27 cellular contexts compared by ENCODE assay signal in genomic region chr15:41746802-41747201, GRCh38. TPM values are rescaled to one million over a fixed set of nuclear protein-coding genes. Genes with fewer than 3 reads are reported as not detected.
DNase-seq lines count a peak whose midpoint lies in the region; ATAC-seq, FAIRE-seq and TF ChIP-seq lines count a peak whose summit lies in the region.
"Had no signal": no experiment of that assay in that cellular context is flagged by ENCODE, and none has a peak within 500 bp of the region (broad histone marks: within the 10 kb centered on the region; RNA-seq: fewer than 3 reads in every experiment).

No MANE protein-coding gene starts in this region.

- no peak overlapping the region for H3K4ac ChIP-seq in IMR-90 (ENCODE audit: low read depth, low read length)

- no peak overlapping the region for H3K4me2 ChIP-seq in IMR-90 (ENCODE audit: low read depth, low read length)
- H3K4me2 ChIP-seq: GM23338, PC-9 had no signal

- peaks cover 18 to 20% of the 10 kb centered on the region in 2 experiments; a peak in 3 of 4 replicates for H3K79me1 ChIP-seq in IMR-90 (ENCODE audit: low read depth in 1 of 2, low read length in 2 of 2)

- H3K27ac ChIP-seq in IMR-90 (ENCODE audit: insufficient read depth, low read length) (no peak overlapping the region), kidney (ENCODE audit: low read depth in 2 of 2, low read length in 2 of 2) (no peak overlapping the region), right lobe of liver (no peak overlapping the region)
- H3K27ac ChIP-seq: esophagus muscularis mucosa, heart left ventricle, lower lobe of right lung, PC-9, right atrium auricular region, SJSA1, testis had no signal

- ATAC-seq in IMR-90 (ENCODE audit: low read depth) (no peak), GM18502 (IDR thresholded peaks at IDR 0.05; ENCODE audit: poor library complexity, unreplicated experiment) (no peak), right lobe of liver (no peak)
- ATAC-seq: GM23338, heart left ventricle, lower lobe of right lung had no signal

- DNase-seq in AG20443 (ENCODE audit: low spot score): peak; percentile 13
- DNase-seq in IMR-90: peak; percentile 23
- peak; percentile 52 for DNase-seq in bronchial epithelial cell (ENCODE audit: low read depth)
- DNase-seq in kidney: no peak
- no peak for DNase-seq in right lobe of liver
- no peak for DNase-seq in NCI-H1417 (lab: John Stamatoyannopoulos, UW)
- DNase-seq: activated CD4-positive, alpha-beta memory T cell treated with anti-CD3 and anti-CD28 coated beads, Interleukin-2, amount 10 ng/mL, durations not matched to agents 7 days and 5 days; activated CD4-positive, CD25-positive, alpha-beta regulatory T cell; activated naive CD4-positive, alpha-beta T cell treated with anti-CD3 and anti-CD28 coated beads, Interleukin-2, amount 50 U/mL, for 16 hours; activated T-cell treated with anti-CD3 and anti-CD28 coated beads, Interleukin-2, amount 50 U/mL, for 24 hours; dorsolateral prefrontal cortex; heart left ventricle; immature natural killer cell; Kasumi-1; lower lobe of right lung; NCI-H146; NCI-H748 treated with DMSO at 0.1 percent for 48 hours; stimulated activated CD4-positive, alpha-beta T cell treated with anti-CD3 and anti-CD28 coated beads, Interleukin-15, amount 100 ng/mL, for 24 hours; T-helper 9 cell; testis had no signal

- TF ChIP-seq POLR2A in IMR-90 (IDR thresholded peaks at IDR 0.05; ENCODE audit: low read depth, low read length): no peak
- TF ChIP-seq POLR2A in right lobe of liver (IDR thresholded peaks at IDR 0.05): no peak

- TF ChIP-seq CTCF in IMR-90 (conservative IDR thresholded peaks at IDR 0.05; ENCODE audit: low read depth, low read length) (no peak), bronchial epithelial cell (IDR thresholded peaks at IDR 0.05; ENCODE audit: insufficient read depth, low read length, severe bottlenecking) (no peak), kidney (IDR thresholded peaks at IDR 0.05; ENCODE audit: borderline replicate concordance, extremely low read depth, insufficient read depth) (no peak), right lobe of liver (IDR thresholded peaks at IDR 0.05) (no peak)

- H3K18ac ChIP-seq in IMR-90 (ENCODE audit: low read depth, low read length): no peak overlapping the region

- H3K9me1 ChIP-seq in IMR-90 (ENCODE audit: insufficient read depth, low read length): peaks cover 5% of the 10 kb centered on the region

- H4K5ac ChIP-seq in IMR-90 (ENCODE audit: low read depth, low read length): no peak overlapping the region

- intact Hi-C loops in IMR-90 (cut with micrococcal nuclease) (loop anchor here (10.0 kb wide), 1 partner anchor 192 kb away; the partner anchor contains the start of gene TYRO3), kidney (cut with DNase I) (no loop called here), right lobe of liver (cut with DNase I) (no loop called here)

- H3K23ac ChIP-seq in IMR-90 (ENCODE audit: low read depth, low read length): no peak overlapping the region

- no CpG with 5 or more reads among the region's 1 CpG for WGBS in IMR-90 (ENCODE audit: extremely low coverage in 2 of 2, insufficient read length in 1 of 2), 2 experiments
- 90% methylated on average over 1 of the region's 1 CpG for WGBS in right lobe of liver (ENCODE audit: insufficient coverage, low coverage, low lambda C conversion rate, missing lambda C conversion rate)

- CTCF ChIA-PET in IMR-90 (lab: Yijun Ruan, JAX): no interaction called here

- no peak overlapping the region for H2AK5ac ChIP-seq in IMR-90 (ENCODE audit: low read depth, low read length)

- H4K8ac ChIP-seq in IMR-90 (ENCODE audit: low read depth in 2 of 2, low read length in 2 of 2): no peak overlapping the region

- H4K91ac ChIP-seq in IMR-90 (ENCODE audit: insufficient read depth, low read depth, low read length): no peak overlapping the region

- H3K4me1 ChIP-seq in IMR-90 (ENCODE audit: control insufficient read depth, insufficient read depth, low read length) (no peaks in the 10 kb centered on the region), kidney (ENCODE audit: control insufficient read depth in 1 of 2, insufficient read depth in 1 of 2, low read depth in 1 of 2, low read length in 2 of 2) (no peaks in the 10 kb centered on the region), right lobe of liver (no peaks in the 10 kb centered on the region)
- H3K4me1 ChIP-seq: esophagus muscularis mucosa, heart left ventricle, lower lobe of right lung, right atrium auricular region, SJSA1, testis had no signal

- H3K27me3 ChIP-seq in IMR-90 (ENCODE audit: control insufficient read depth, insufficient read depth, low read length) (no peaks in the 10 kb centered on the region), bronchial epithelial cell (ENCODE audit: control insufficient read depth, insufficient read depth, low read length) (no peaks in the 10 kb centered on the region), right lobe of liver (no peaks in the 10 kb centered on the region)
- H3K27me3 ChIP-seq: dorsolateral prefrontal cortex, esophagus muscularis mucosa, heart left ventricle, right atrium auricular region, SJSA1, testis had no signal

- dilution Hi-C loops in IMR-90 (cut with HindIII; ENCODE audit: low sequenced_read_pairs, unreplicated experiment): no loop called here

- no peak overlapping the region for H3K9ac ChIP-seq in IMR-90 (ENCODE audit: low read depth, low read length)
- no peak overlapping the region for H3K9ac ChIP-seq in kidney (ENCODE audit: low read length in 2 of 2)

- BruUV-seq in IMR-90 (replicated peaks; lab: Mats Ljungman, UMichigan): no TSS peak

- H3K14ac ChIP-seq in IMR-90 (replicated peaks; ENCODE audit: low read depth, low read length): no peak overlapping the region

- H2BK15ac ChIP-seq in IMR-90 (ENCODE audit: low read depth, low read length): no peak overlapping the region

- no peak overlapping the region for H2AFZ ChIP-seq in IMR-90 (replicated peaks; ENCODE audit: low read length, poor library complexity)
- H2AFZ ChIP-seq: GM23338, PC-9 had no signal

- H4K20me1 ChIP-seq in IMR-90 (ENCODE audit: insufficient read depth, low read length): no peaks in the 10 kb centered on the region

- H3K9me3 ChIP-seq in IMR-90 (ENCODE audit: control insufficient read depth, insufficient read depth, low read length) (no peaks in the 10 kb centered on the region), kidney (ENCODE audit: control insufficient read depth in 1 of 2, low read length in 2 of 2) (no peaks in the 10 kb centered on the region), right lobe of liver (no peaks in the 10 kb centered on the region)
- H3K9me3 ChIP-seq: esophagus muscularis mucosa, heart left ventricle, lower lobe of right lung, right atrium auricular region, SJSA1, testis had no signal

- peaks cover 23% of the 10 kb centered on the region for H3K36me3 ChIP-seq in IMR-90 (ENCODE audit: control insufficient read depth, insufficient read depth, low read length)
- peaks cover 5% of the 10 kb centered on the region for H3K36me3 ChIP-seq in bronchial epithelial cell (ENCODE audit: control insufficient read depth, insufficient read depth, low read length)
- H3K36me3 ChIP-seq in kidney (ENCODE audit: control insufficient read depth in 1 of 2, insufficient read depth in 2 of 2, low read length in 2 of 2): peaks cover 18 to 19% of the 10 kb centered on the region in 2 donors
- peaks cover 0 to 33% (median 4%) of the 10 kb centered on the region in 4 donors for H3K36me3 ChIP-seq in right lobe of liver

- no peak overlapping the region for H2BK5ac ChIP-seq in IMR-90 (ENCODE audit: low read depth, low read length, poor library complexity, severe bottlenecking)

- H2AK9ac ChIP-seq in IMR-90 (replicated peaks; ENCODE audit: low read depth, low read length, poor library complexity): no peak overlapping the region

- H3K4me3 ChIP-seq in IMR-90 (ENCODE audit: insufficient read depth, low read depth, low read length) (no peak overlapping the region), bronchial epithelial cell (ENCODE audit: low read depth, low read length) (no peak overlapping the region), kidney (ENCODE audit: low read length in 2 of 2) (no peak overlapping the region), right lobe of liver (no peak overlapping the region)
- H3K4me3 ChIP-seq: dorsolateral prefrontal cortex, esophagus muscularis mucosa, GM23338, heart left ventricle, lower lobe of right lung, PC-9, right atrium auricular region, SJSA1, testis had no signal

- in situ Hi-C loops in IMR-90 (cut with MboI; ENCODE audit: low sequenced_read_pairs): no loop called here

- FAIRE-seq in bronchial epithelial cell (lab: Jason Lieb, UNC) (no peak), kidney (lab: Jason Lieb, UNC) (peak; percentile 71)
- FAIRE-seq: GM19239 had no signal

- POLR2A ChIA-PET in IMR-90 (lab: Charles Lee; ENCODE audit: unreplicated experiment): no interaction called here

- no peak for TF ChIP-seq RAD21 in IMR-90 (IDR thresholded peaks at IDR 0.05; ENCODE audit: low read length)

- H2BK20ac ChIP-seq in IMR-90 (ENCODE audit: low read depth, low read length): no peak overlapping the region

- H2BK120ac ChIP-seq in IMR-90 (ENCODE audit: low read depth, low read length): no peak overlapping the region

- H3K56ac ChIP-seq in IMR-90 (ENCODE audit: extremely low read depth, insufficient read depth, low read length): no peak overlapping the region

TF ChIP-seq in IMR-90, 13 proteins besides CTCF, POLR2A, EP300 and RAD21:
- TF ChIP-seq MAZ (IDR thresholded peaks at IDR 0.05; ENCODE audit: borderline replicate concordance, low read depth, low read length) (no peak), CEBPB (IDR thresholded peaks at IDR 0.05; ENCODE audit: low read depth, low read length) (peak; percentile 84)

RNA-seq across cellular contexts. Expression of gene MAPKBP1, which starts 27.5 kb away (rescaled TPM):
- total RNA-seq in IMR-90 (2012; rRNA removed) (10.3 and 12.5 TPM in 2 replicates), bronchial epithelial cell (12.9 and 17.9 TPM in 2 replicates), kidney (28.6 TPM), right lobe of liver (1 to 10 TPM; 4.3 to 7.9 (median 5.7) TPM)
- polyA plus RNA-seq in IMR-90 (2012; rRNA removed) (14.7 and 15.3 TPM in 2 replicates), kidney (ENCODE audit: insufficient read depth, low read depth, low replicate concordance) (3.7 TPM)
- 4.8 and 6.1 TPM in 2 replicates for polyA plus RNA-seq in IMR-90 (2012; cell fraction: cytosol; rRNA removed)
- polyA plus RNA-seq in IMR-90 (2012; cell fraction: nucleus; rRNA removed; ENCODE audit: low replicate concordance): 40.6 and 67.6 TPM in 2 replicates

Comparison
In these comparisons a context has a peak if more than half of its experiments do, and no peak if none do; other contexts are left out.
1. DNase-seq: peak in AG20443 (single experiment), IMR-90 (single experiment) and bronchial epithelial cell (single experiment); none in kidney (single experiment), right lobe of liver (0 of 3) and NCI-H1417 (0 of 3).